ENCODE assay signal across 1 cellular context in the genomic region with DNA sequence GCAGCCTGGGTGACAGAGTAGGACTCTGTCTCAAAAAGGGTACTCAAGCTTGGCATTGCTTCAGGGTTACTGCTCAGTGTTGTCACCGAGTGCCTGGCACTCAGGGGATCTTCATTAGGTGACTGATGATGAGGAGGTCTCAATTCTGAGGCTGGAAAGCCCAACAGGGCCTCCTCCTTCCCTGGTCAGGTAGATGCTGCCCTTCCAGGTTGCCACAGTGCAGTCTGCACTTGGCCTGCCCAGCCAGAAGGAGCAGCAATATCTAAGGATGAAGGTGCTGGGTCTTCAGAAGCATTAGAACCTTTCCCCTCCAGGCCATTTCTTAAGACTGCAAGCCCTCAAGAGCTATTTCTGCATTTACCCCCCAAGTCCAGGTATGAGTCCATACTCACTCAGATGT.
TF ChIP-seq lines count a peak whose summit lies in the region.

No MANE protein-coding gene starts in this region.

TF ChIP-seq in HEK293, 187 proteins besides CTCF, POLR2A, EP300 and RAD21 (continued from another document):
- TF ChIP-seq BCL6B (tag by site-specific recombination; IDR thresholded peaks at IDR 0.05): no peak
